ENCODE assay signal across 19 cellular contexts in genomic region chr6:108780784-108781183, GRCh38.
DNase-seq lines count a peak whose midpoint lies in the region; ATAC-seq and TF ChIP-seq lines count a peak whose summit lies in the region.
"Had no signal": no experiment of that assay in that cellular context is flagged by ENCODE, and none has a peak within 500 bp of the region (broad histone marks: within the 10 kb centered on the region; RNA-seq: fewer than 3 reads in every experiment).

No MANE protein-coding gene starts in this region.

- H3K4ac ChIP-seq in H9 (ENCODE audit: low read depth, low read length) (no peak overlapping the region), neuronal stem cell (ENCODE audit: low read length) (no peak overlapping the region)

- H3K14ac ChIP-seq in H9 (ENCODE audit: insufficient read depth, low read length) (no peak overlapping the region), neuronal stem cell (ENCODE audit: low read length) (no peak overlapping the region)

- H3K4me2 ChIP-seq in H9 (ENCODE audit: insufficient read depth, insufficient read length, low read length), result peak overlapping the region; percentile 66
- H3K4me2 ChIP-seq in neuronal stem cell (ENCODE audit: insufficient read depth, low read length, poor library complexity, severe bottlenecking), result no peak overlapping the region
- H3K4me2 ChIP-seq: KMS-11 had no signal

- peaks cover 7% of the 10 kb centered on the region for H3K23me2 ChIP-seq in H9 (ENCODE audit: insufficient read length, low read depth, low read length, poor library complexity, severe bottlenecking)

- no peak overlapping the region for H2BK20ac ChIP-seq in H9 (ENCODE audit: low read depth, low read length, poor library complexity, severe bottlenecking)

- POLR2A ChIA-PET in T-cell (lab: Charles Lee), result no interaction called here
- POLR2A ChIA-PET in activated CD4-positive, alpha-beta T cell treated with anti-CD3 and anti-CD28 coated beads, Interleukin-2, amount 10 ng/mL, durations not matched to agents 7 days and 5 days (lab: Charles Lee), result interaction anchor here (0.6 kb wide), 1 partner anchor 106 kb away, joined by 15 read pairs; no protein-coding TSS in a partner anchor

- H3K9me3 ChIP-seq in H9 (ENCODE audit: control insufficient read depth, low read depth, low read length) (no peaks in the 10 kb centered on the region), HUES64 (ENCODE audit: insufficient read depth, low read depth, low read length) (no peaks in the 10 kb centered on the region), RWPE2 (ENCODE audit: severe bottlenecking) (no peaks in the 10 kb centered on the region), neuronal stem cell (replicated peaks in 1 of 2; ENCODE audit: control insufficient read depth in 2 of 2, insufficient read depth in 1 of 2, low read depth in 1 of 2, low read length in 2 of 2) (no peaks in the 10 kb centered on the region), gastrocnemius medialis (no peaks in the 10 kb centered on the region)

- no peak overlapping the region for H3K9ac ChIP-seq in H9 (ENCODE audit: extremely low read depth, insufficient read length, low read length)
- no peak overlapping the region for H3K9ac ChIP-seq in HUES64 (ENCODE audit: low read depth, low read length)
- H3K9ac ChIP-seq in neuronal stem cell (ENCODE audit: low read depth, low read length, poor library complexity), result peak overlapping the region; percentile 13
- H3K9ac ChIP-seq: KMS-11 had no signal

- TF ChIP-seq POLR2A in gastrocnemius medialis (IDR thresholded peaks at IDR 0.05), result no peak

- H3K79me1 ChIP-seq in H9 (ENCODE audit: insufficient read depth, low read depth, low read length, poor library complexity, severe bottlenecking) (no peaks in the 10 kb centered on the region), neuronal stem cell (ENCODE audit: low read depth, low read length) (no peaks in the 10 kb centered on the region)

- no peak overlapping the region for H2BK5ac ChIP-seq in H9 (ENCODE audit: insufficient read length, low read length)
- no peak overlapping the region for H2BK5ac ChIP-seq in neuronal stem cell (ENCODE audit: low read length)

- H3K27me3 ChIP-seq in H9 (ENCODE audit: insufficient read depth, low read length), result no peaks in the 10 kb centered on the region
- H3K27me3 ChIP-seq in HUES64 (ENCODE audit: insufficient read depth, low read length), result peaks cover 28% of the 10 kb centered on the region
- no peaks in the 10 kb centered on the region for H3K27me3 ChIP-seq in RWPE2 (ENCODE audit: insufficient read depth, poor library complexity, severe bottlenecking)
- peaks cover 0 to 46% (median 9%) of the 10 kb centered on the region in 3 experiments for H3K27me3 ChIP-seq in neuronal stem cell (ENCODE audit: control insufficient read depth in 3 of 3, insufficient read depth in 3 of 3, low read depth in 1 of 3, low read length in 3 of 3)
- no peaks in the 10 kb centered on the region for H3K27me3 ChIP-seq in gastrocnemius medialis

- no peak overlapping the region for H3T11ph ChIP-seq in H9 (ENCODE audit: low read length)

- no peak overlapping the region for H2BK15ac ChIP-seq in H9 (ENCODE audit: low read depth, low read length)
- no peak overlapping the region for H2BK15ac ChIP-seq in neuronal stem cell (ENCODE audit: low read length)

- H2AFZ ChIP-seq in H9 (ENCODE audit: low read length), result no peak overlapping the region
- no peak overlapping the region for H2AFZ ChIP-seq in neuronal stem cell (ENCODE audit: low read length)

- no peak overlapping the region for H3K4me3 ChIP-seq in HUES64 (ENCODE audit: low read length)
- no peak overlapping the region for H3K4me3 ChIP-seq in RWPE2 (ENCODE audit: severe bottlenecking)
- no peak overlapping the region for H3K4me3 ChIP-seq in neuronal stem cell (ENCODE audit: low read length in 2 of 2)
- H3K4me3 ChIP-seq in gastrocnemius medialis, result no peak overlapping the region

- no peak overlapping the region for H2AK5ac ChIP-seq in H9 (ENCODE audit: insufficient read length, low read length)
- no peak overlapping the region for H2AK5ac ChIP-seq in neuronal stem cell (ENCODE audit: low read depth, low read length)

- no peak overlapping the region for H4K5ac ChIP-seq in H9 (ENCODE audit: insufficient read length, low read depth, low read length)

- H2BK12ac ChIP-seq in H9 (ENCODE audit: insufficient read length, low read depth, low read length), result no peak overlapping the region
- no peak overlapping the region for H2BK12ac ChIP-seq in neuronal stem cell (ENCODE audit: low read length)

- H4K20me1 ChIP-seq in H9 (ENCODE audit: control insufficient read depth, insufficient read depth, insufficient read length), result no peaks in the 10 kb centered on the region

- intact Hi-C loops in gastrocnemius medialis (cut with DNase I; ENCODE audit: low total_unique reads), result loop anchor here (5.0 to 10.0 kb wide), 5 partner anchors 57 to 294 kb away; no protein-coding TSS in a partner anchor

- no peak overlapping the region for H4K91ac ChIP-seq in H9 (ENCODE audit: insufficient read length, low read depth, low read length)
- H4K91ac ChIP-seq in neuronal stem cell (ENCODE audit: low read depth, low read length, poor library complexity), result no peak overlapping the region

- H3K4me1 Mint-ChIP-seq in H9, result peaks cover 35 to 40% of the 10 kb centered on the region in 2 experiments
- peaks cover 0 to 11% (median 9%) of the 10 kb centered on the region in 3 donors for H3K4me1 Mint-ChIP-seq in T-cell
- peaks cover 11% of the 10 kb centered on the region for H3K4me1 Mint-ChIP-seq in activated CD4-positive, alpha-beta T cell treated with anti-CD3 and anti-CD28 coated beads, Interleukin-2, amount 10 ng/mL, durations not matched to agents 7 days and 5 days

- H3K36me3 ChIP-seq in HUES64 (ENCODE audit: insufficient read depth, low read length) (no peaks in the 10 kb centered on the region), RWPE2 (ENCODE audit: low read depth) (no peaks in the 10 kb centered on the region), neuronal stem cell (replicated peaks in 1 of 2; ENCODE audit: control insufficient read depth in 2 of 2, insufficient read depth in 2 of 2, low read length in 2 of 2) (no peaks in the 10 kb centered on the region), gastrocnemius medialis (no peaks in the 10 kb centered on the region)

- H2BK120ac ChIP-seq in H9 (ENCODE audit: low read depth, low read length, poor library complexity, severe bottlenecking) (no peak overlapping the region), neuronal stem cell (ENCODE audit: low read depth, low read length) (no peak overlapping the region)

- DNase-seq in H9 (no peak), RWPE2 (ENCODE audit: low spot score) (peak; percentile 31), neuronal stem cell (ENCODE audit: low spot score) (no peak), DMS79 (lab: John Stamatoyannopoulos, UW) (no peak), T-cell (no peak), gastrocnemius medialis (no peak)
- DNase-seq in activated CD4-positive, alpha-beta T cell treated with anti-CD3 and anti-CD28 coated beads, Interleukin-2, amount 10 ng/mL, durations not matched to agents 7 days and 5 days, result no peak
- DNase-seq: ACHN; AML-193; CD4-positive, alpha-beta memory T cell; DMS153; DMS79 treated with DMSO at 0.1 percent for 48 hours; GF-D8; HFFc6 had no signal

- H3K27ac ChIP-seq in H9 (ENCODE audit: insufficient read length, low read depth, low read length) (no peak overlapping the region), HUES64 (ENCODE audit: low read depth, low read length) (peak overlapping the region; percentile 76; the same call in 1 of the 2 replicates), RWPE2 (ENCODE audit: poor library complexity, severe bottlenecking) (no peak overlapping the region), neuronal stem cell (replicated peaks; ENCODE audit: low read length) (no peak overlapping the region), gastrocnemius medialis (no peak overlapping the region)
- H3K27ac ChIP-seq: C4-2B, HL-60, KMS-11 had no signal

- H3K18ac ChIP-seq in H9 (ENCODE audit: insufficient read length, low read depth, low read length) (no peak overlapping the region), neuronal stem cell (ENCODE audit: low read length) (no peak overlapping the region)

- H3K9me3 Mint-ChIP-seq in H9 (no peaks in the 10 kb centered on the region; a peak in 1 of 5 replicates), T-cell (no peaks in the 10 kb centered on the region)
- H3K9me3 Mint-ChIP-seq in activated CD4-positive, alpha-beta T cell treated with anti-CD3 and anti-CD28 coated beads, Interleukin-2, amount 10 ng/mL, durations not matched to agents 7 days and 5 days, result no peaks in the 10 kb centered on the region
- H3K9me3 Mint-ChIP-seq: HFFc6 had no signal

- no peaks in the 10 kb centered on the region for H3K36me3 Mint-ChIP-seq in H9 (ENCODE audit: insufficient read depth in 1 of 3, low read depth in 3 of 3)
- no peaks in the 10 kb centered on the region for H3K36me3 Mint-ChIP-seq in T-cell
- no peaks in the 10 kb centered on the region for H3K36me3 Mint-ChIP-seq in activated CD4-positive, alpha-beta T cell treated with anti-CD3 and anti-CD28 coated beads, Interleukin-2, amount 10 ng/mL, durations not matched to agents 7 days and 5 days (ENCODE audit: low read depth)
- H3K36me3 Mint-ChIP-seq: CD4-positive, alpha-beta memory T cell had no signal

- CTCF ChIA-PET in T-cell (lab: Charles Lee), result interaction anchor here (0.6 to 1.1 kb wide), 8 partner anchors 15 to 674 kb away, joined by 3 to 5 read pairs (median 3); no protein-coding TSS in a partner anchor
- CTCF ChIA-PET in activated CD4-positive, alpha-beta T cell treated with anti-CD3 and anti-CD28 coated beads, Interleukin-2, amount 10 ng/mL, durations not matched to agents 7 days and 5 days (lab: Charles Lee), result interaction anchor here (0.6 to 1.5 kb wide), 4 partner anchors 11 to 238 kb away, joined by 3 to 5 read pairs (median 4); no protein-coding TSS in a partner anchor

- H3K79me2 ChIP-seq in H9 (ENCODE audit: insufficient read depth, low read length), result no peaks in the 10 kb centered on the region

- H3K4me1 ChIP-seq in H9 (ENCODE audit: insufficient read depth, low read length) (peaks cover 3% of the 10 kb centered on the region; the same call in 1 of the 2 replicates), HUES64 (ENCODE audit: insufficient read depth, low read length) (peaks cover 23% of the 10 kb centered on the region; the same call in 1 of the 2 replicates), RWPE2 (ENCODE audit: insufficient read depth, poor library complexity, severe bottlenecking) (peaks cover 12% of the 10 kb centered on the region), neuronal stem cell (ENCODE audit: control insufficient read depth in 2 of 2, insufficient read depth in 1 of 2, low read depth in 1 of 2, low read length in 2 of 2) (peaks cover 3 to 8% of the 10 kb centered on the region in 2 donors), gastrocnemius medialis (peaks cover 5 to 12% of the 10 kb centered on the region in 2 donors)

- WGBS in H9 (ENCODE audit: extremely low coverage, insufficient read length, low lambda C conversion rate), result no CpG with 5 or more reads among the region's 6 CpGs
- 65% methylated on average over 6 of the region's 6 CpGs for WGBS in HUES64
- WGBS in neuronal stem cell (ENCODE audit: extremely low coverage in 2 of 2, insufficient read length in 2 of 2, insufficient replicate concordance in 1 of 2), 2 donors, result no CpG with 5 or more reads among the region's 6 CpGs

- in situ Hi-C loops in gastrocnemius medialis (cut with MboI; ENCODE audit: low sequenced_read_pairs in 4 of 4), result loop anchor here in 2 of 4 donors (5.0 to 10.0 kb wide), 2 partner anchors 236 to 238 kb away; no protein-coding TSS in a partner anchor

- TF ChIP-seq CTCF in H9 (conservative IDR thresholded peaks at IDR 0.05), result no peak
- TF ChIP-seq CTCF in RWPE2 (IDR thresholded peaks at IDR 0.05; ENCODE audit: poor library complexity, severe bottlenecking), result no peak
- no peak for TF ChIP-seq CTCF in gastrocnemius medialis (IDR thresholded peaks at IDR 0.05 in 4 of 5, conservative IDR thresholded peaks at IDR 0.05 in 1 of 5)

- no peak overlapping the region; a peak in 1 of 7 replicates for H3K27ac Mint-ChIP-seq in H9
- no peak overlapping the region for H3K27ac Mint-ChIP-seq in T-cell
- H3K27ac Mint-ChIP-seq in activated CD4-positive, alpha-beta T cell treated with anti-CD3 and anti-CD28 coated beads, Interleukin-2, amount 10 ng/mL, durations not matched to agents 7 days and 5 days, result no peak overlapping the region
- H3K27ac Mint-ChIP-seq: CD4-positive, alpha-beta memory T cell had no signal

- no peak overlapping the region for H3K56ac ChIP-seq in H9 (ENCODE audit: insufficient read length, low read depth, low read length)

- H4K8ac ChIP-seq in H9 (replicated peaks; ENCODE audit: insufficient read length, low read depth, low read length) (no peak overlapping the region), neuronal stem cell (ENCODE audit: low read depth, low read length) (no peak overlapping the region)

- no peak for ATAC-seq in RWPE2 (ENCODE audit: low read depth)
- ATAC-seq in T-cell (replicated peaks in 1 of 4), result no peak
- ATAC-seq in gastrocnemius medialis, result no peak
- ATAC-seq: HCT116 had no signal

- H3K23ac ChIP-seq in H9 (ENCODE audit: insufficient read length, low read depth, low read length), result no peak overlapping the region
- no peak overlapping the region for H3K23ac ChIP-seq in neuronal stem cell (ENCODE audit: low read depth, low read length, poor library complexity)

- 0 out of 5 replicates have a peak overlapping the region, but pooled peaks of 1 of the 2 experiments have one; percentile 12 for H3K4me3 Mint-ChIP-seq in H9
- no peak overlapping the region for H3K4me3 Mint-ChIP-seq in T-cell
- no peak overlapping the region for H3K4me3 Mint-ChIP-seq in activated CD4-positive, alpha-beta T cell treated with anti-CD3 and anti-CD28 coated beads, Interleukin-2, amount 10 ng/mL, durations not matched to agents 7 days and 5 days

- H3K27me3 Mint-ChIP-seq in H9 (ENCODE audit: low read depth) (peaks cover 32% of the 10 kb centered on the region), T-cell (peaks cover 0 to 4% of the 10 kb centered on the region in 2 donors)
- H3K27me3 Mint-ChIP-seq in activated CD4-positive, alpha-beta T cell treated with anti-CD3 and anti-CD28 coated beads, Interleukin-2, amount 10 ng/mL, durations not matched to agents 7 days and 5 days, result peaks cover 49% of the 10 kb centered on the region
